Comparison of ENCODE assay signal across 1 cellular context in genomic region chr9:89431930-89432725, GRCh38.
TF ChIP-seq lines count a peak whose summit lies in the region.

No MANE protein-coding gene starts in this region.

TF ChIP-seq in GM12878, 131 proteins besides CTCF, POLR2A, EP300 and RAD21 (continued from another document):
- TF ChIP-seq, protein P1, sequence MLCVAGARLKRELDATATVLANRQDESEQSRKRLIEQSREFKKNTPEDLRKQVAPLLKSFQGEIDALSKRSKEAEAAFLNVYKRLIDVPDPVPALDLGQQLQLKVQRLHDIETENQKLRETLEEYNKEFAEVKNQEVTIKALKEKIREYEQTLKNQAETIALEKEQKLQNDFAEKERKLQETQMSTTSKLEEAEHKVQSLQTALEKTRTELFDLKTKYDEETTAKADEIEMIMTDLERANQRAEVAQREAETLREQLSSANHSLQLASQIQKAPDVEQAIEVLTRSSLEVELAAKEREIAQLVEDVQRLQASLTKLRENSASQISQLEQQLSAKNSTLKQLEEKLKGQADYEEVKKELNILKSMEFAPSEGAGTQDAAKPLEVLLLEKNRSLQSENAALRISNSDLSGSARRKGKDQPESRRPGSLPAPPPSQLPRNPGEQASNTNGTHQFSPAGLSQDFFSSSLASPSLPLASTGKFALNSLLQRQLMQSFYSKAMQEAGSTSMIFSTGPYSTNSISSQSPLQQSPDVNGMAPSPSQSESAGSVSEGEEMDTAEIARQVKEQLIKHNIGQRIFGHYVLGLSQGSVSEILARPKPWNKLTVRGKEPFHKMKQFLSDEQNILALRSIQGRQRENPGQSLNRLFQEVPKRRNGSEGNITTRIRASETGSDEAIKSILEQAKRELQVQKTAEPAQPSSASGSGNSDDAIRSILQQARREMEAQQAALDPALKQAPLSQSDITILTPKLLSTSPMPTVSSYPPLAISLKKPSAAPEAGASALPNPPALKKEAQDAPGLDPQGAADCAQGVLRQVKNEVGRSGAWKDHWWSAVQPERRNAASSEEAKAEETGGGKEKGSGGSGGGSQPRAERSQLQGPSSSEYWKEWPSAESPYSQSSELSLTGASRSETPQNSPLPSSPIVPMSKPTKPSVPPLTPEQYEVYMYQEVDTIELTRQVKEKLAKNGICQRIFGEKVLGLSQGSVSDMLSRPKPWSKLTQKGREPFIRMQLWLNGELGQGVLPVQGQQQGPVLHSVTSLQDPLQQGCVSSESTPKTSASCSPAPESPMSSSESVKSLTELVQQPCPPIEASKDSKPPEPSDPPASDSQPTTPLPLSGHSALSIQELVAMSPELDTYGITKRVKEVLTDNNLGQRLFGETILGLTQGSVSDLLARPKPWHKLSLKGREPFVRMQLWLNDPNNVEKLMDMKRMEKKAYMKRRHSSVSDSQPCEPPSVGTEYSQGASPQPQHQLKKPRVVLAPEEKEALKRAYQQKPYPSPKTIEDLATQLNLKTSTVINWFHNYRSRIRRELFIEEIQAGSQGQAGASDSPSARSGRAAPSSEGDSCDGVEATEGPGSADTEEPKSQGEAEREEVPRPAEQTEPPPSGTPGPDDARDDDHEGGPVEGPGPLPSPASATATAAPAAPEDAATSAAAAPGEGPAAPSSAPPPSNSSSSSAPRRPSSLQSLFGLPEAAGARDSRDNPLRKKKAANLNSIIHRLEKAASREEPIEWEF (IDR thresholded peaks at IDR 0.05; ENCODE audit: insufficient replicate concordance, low read depth, low read length): no peak
- TF ChIP-seq MEF2A (IDR thresholded peaks at IDR 0.05; ENCODE audit: insufficient read depth, low read depth, low read length): no peak
- no peak for TF ChIP-seq SMARCA5 (IDR thresholded peaks at IDR 0.05)
- no peak for TF ChIP-seq KLF5 (IDR thresholded peaks at IDR 0.05; ENCODE audit: partially characterized antibody)
- no peak for TF ChIP-seq HDGF (IDR thresholded peaks at IDR 0.05)
- no peak for TF ChIP-seq EZH2 (IDR thresholded peaks at IDR 0.05; ENCODE audit: borderline replicate concordance, control insufficient read depth, low read depth, low read length)
- no peak for TF ChIP-seq SUPT20H (IDR thresholded peaks at IDR 0.05; ENCODE audit: borderline replicate concordance, control insufficient read depth, low read depth, low read length)
- TF ChIP-seq, protein P2, sequence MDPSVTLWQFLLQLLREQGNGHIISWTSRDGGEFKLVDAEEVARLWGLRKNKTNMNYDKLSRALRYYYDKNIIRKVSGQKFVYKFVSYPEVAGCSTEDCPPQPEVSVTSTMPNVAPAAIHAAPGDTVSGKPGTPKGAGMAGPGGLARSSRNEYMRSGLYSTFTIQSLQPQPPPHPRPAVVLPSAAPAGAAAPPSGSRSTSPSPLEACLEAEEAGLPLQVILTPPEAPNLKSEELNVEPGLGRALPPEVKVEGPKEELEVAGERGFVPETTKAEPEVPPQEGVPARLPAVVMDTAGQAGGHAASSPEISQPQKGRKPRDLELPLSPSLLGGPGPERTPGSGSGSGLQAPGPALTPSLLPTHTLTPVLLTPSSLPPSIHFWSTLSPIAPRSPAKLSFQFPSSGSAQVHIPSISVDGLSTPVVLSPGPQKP (IDR thresholded peaks at IDR 0.05; ENCODE audit: low read depth, low read length): no peak
- TF ChIP-seq ZNF622 (IDR thresholded peaks at IDR 0.05): no peak
- no peak for TF ChIP-seq GATAD2B (conservative IDR thresholded peaks at IDR 0.05; ENCODE audit: low read depth)
- TF ChIP-seq CBX5 (IDR thresholded peaks at IDR 0.05; ENCODE audit: low read depth): no peak
